In the genomic region with DNA sequence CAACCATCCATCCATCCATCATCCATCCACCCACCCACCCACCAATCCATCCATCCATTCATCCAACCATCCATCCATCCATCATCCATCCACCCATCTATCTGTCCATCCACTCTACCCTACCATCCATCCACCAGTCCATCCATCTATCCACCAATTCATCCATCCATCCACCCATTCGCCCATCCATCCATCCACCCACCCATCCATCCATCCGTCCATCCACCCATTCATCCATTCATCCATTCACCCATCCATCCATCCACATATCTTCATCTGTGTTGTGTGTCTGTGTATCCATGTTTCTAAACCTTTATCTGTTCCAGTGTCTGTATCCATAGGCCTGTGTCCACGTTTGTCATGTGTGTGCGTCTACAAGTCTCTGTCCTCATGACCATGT, we compare ENCODE assay signal across 20 cellular contexts. TPM values are rescaled to one million over a fixed set of nuclear protein-coding genes. Genes with fewer than 3 reads are reported as not detected.
DNase-seq lines count a peak whose midpoint lies in the region; ATAC-seq, FAIRE-seq and TF ChIP-seq lines count a peak whose summit lies in the region.
"Had no signal": no experiment of that assay in that cellular context is flagged by ENCODE, and none has a peak within 500 bp of the region (broad histone marks: within the 10 kb centered on the region; RNA-seq: fewer than 3 reads in every experiment).

No MANE protein-coding gene starts in this region.

- H3K4me3 Mint-ChIP-seq in activated CD4-positive, alpha-beta memory T cell treated with anti-CD3 and anti-CD28 coated beads for 36 hours: no peak overlapping the region
- H3K4me3 Mint-ChIP-seq in activated CD4-positive, alpha-beta memory T cell treated with anti-CD3 and anti-CD28 coated beads, Interleukin-2, amount 10 ng/mL, durations not matched to agents 7 days and 5 days: no peak overlapping the region
- no peak overlapping the region for H3K4me3 Mint-ChIP-seq in chondrocyte (ENCODE audit: unreplicated experiment)
- H3K4me3 Mint-ChIP-seq: B cell; CD4-positive, CD25-positive, alpha-beta regulatory T cell; CD8-positive, alpha-beta T cell; GM23338; H9; HFFc6 had no signal

- POLR2A ChIA-PET in activated CD4-positive, alpha-beta memory T cell treated with anti-CD3 and anti-CD28 coated beads for 36 hours (lab: Charles Lee): no interaction called here
- POLR2A ChIA-PET in activated CD4-positive, alpha-beta memory T cell treated with anti-CD3 and anti-CD28 coated beads, Interleukin-2, amount 10 ng/mL, durations not matched to agents 7 days and 5 days (lab: Charles Lee): no interaction called here

- H3K9me3 Mint-ChIP-seq in activated CD4-positive, alpha-beta memory T cell treated with anti-CD3 and anti-CD28 coated beads for 36 hours: no peaks in the 10 kb centered on the region
- no peaks in the 10 kb centered on the region for H3K9me3 Mint-ChIP-seq in activated CD4-positive, alpha-beta memory T cell treated with anti-CD3 and anti-CD28 coated beads, Interleukin-2, amount 10 ng/mL, durations not matched to agents 7 days and 5 days
- peaks cover 3% of the 10 kb centered on the region for H3K9me3 Mint-ChIP-seq in chondrocyte (ENCODE audit: low read depth)
- H3K9me3 Mint-ChIP-seq: CD8-positive, alpha-beta T cell; HFFc6 had no signal

- no peaks in the 10 kb centered on the region for H3K36me3 Mint-ChIP-seq in activated CD4-positive, alpha-beta memory T cell treated with anti-CD3 and anti-CD28 coated beads for 36 hours
- H3K36me3 Mint-ChIP-seq in activated CD4-positive, alpha-beta memory T cell treated with anti-CD3 and anti-CD28 coated beads, Interleukin-2, amount 10 ng/mL, durations not matched to agents 7 days and 5 days (ENCODE audit: low read depth): no peaks in the 10 kb centered on the region
- no peaks in the 10 kb centered on the region for H3K36me3 Mint-ChIP-seq in chondrocyte (ENCODE audit: low read depth)
- H3K36me3 Mint-ChIP-seq: CD4-positive, CD25-positive, alpha-beta regulatory T cell; CD8-positive, alpha-beta T cell had no signal

- peak; percentile 87 for FAIRE-seq in urothelium cell line (lab: Jason Lieb, UNC)
- FAIRE-seq: A204.1, G401.6, GM12878 had no signal

- intact Hi-C loops in activated CD4-positive, alpha-beta memory T cell treated with anti-CD3 and anti-CD28 coated beads for 36 hours (cut with micrococcal nuclease): no loop called here

- no peak for DNase-seq in activated CD4-positive, alpha-beta memory T cell treated with anti-CD3 and anti-CD28 coated beads for 36 hours
- no peak for DNase-seq in activated CD4-positive, alpha-beta memory T cell treated with anti-CD3 and anti-CD28 coated beads, Interleukin-2, amount 10 ng/mL, durations not matched to agents 7 days and 5 days
- DNase-seq in chondrocyte (ENCODE audit: low spot score) (peak; percentile 8), urothelium cell line (ENCODE audit: low spot score) (no peak), T1000 (lab: John Stamatoyannopoulos, UW) (no peak)
- DNase-seq: Caco-2; CD4-positive, CD25-positive, alpha-beta regulatory T cell; CD8-positive, alpha-beta T cell; DMS153; DND-41; H9; HFFc6 had no signal

- no peaks in the 10 kb centered on the region for H3K4me1 Mint-ChIP-seq in activated CD4-positive, alpha-beta memory T cell treated with anti-CD3 and anti-CD28 coated beads for 36 hours (ENCODE audit: low read depth)
- H3K4me1 Mint-ChIP-seq in activated CD4-positive, alpha-beta memory T cell treated with anti-CD3 and anti-CD28 coated beads, Interleukin-2, amount 10 ng/mL, durations not matched to agents 7 days and 5 days: no peaks in the 10 kb centered on the region
- no peaks in the 10 kb centered on the region for H3K4me1 Mint-ChIP-seq in chondrocyte (ENCODE audit: low read depth)
- H3K4me1 Mint-ChIP-seq: B cell; CD4-positive, CD25-positive, alpha-beta regulatory T cell had no signal

- ATAC-seq in GM18861 (IDR thresholded peaks at IDR 0.05; ENCODE audit: unreplicated experiment): no peak
- ATAC-seq: CD8-positive, alpha-beta T cell; GM12878; GM23338; HCT116 had no signal

- H3K27me3 Mint-ChIP-seq in activated CD4-positive, alpha-beta memory T cell treated with anti-CD3 and anti-CD28 coated beads for 36 hours: peaks cover 7% of the 10 kb centered on the region
- H3K27me3 Mint-ChIP-seq in activated CD4-positive, alpha-beta memory T cell treated with anti-CD3 and anti-CD28 coated beads, Interleukin-2, amount 10 ng/mL, durations not matched to agents 7 days and 5 days: peaks cover 8% of the 10 kb centered on the region
- H3K27me3 Mint-ChIP-seq in chondrocyte (ENCODE audit: low read depth): peaks cover 14% of the 10 kb centered on the region

- TF ChIP-seq CTCF in chondrocyte (IDR thresholded peaks at IDR 0.05): no peak

- peak overlapping the region; percentile 54 for H3K27ac Mint-ChIP-seq in activated CD4-positive, alpha-beta memory T cell treated with anti-CD3 and anti-CD28 coated beads for 36 hours
- H3K27ac Mint-ChIP-seq in activated CD4-positive, alpha-beta memory T cell treated with anti-CD3 and anti-CD28 coated beads, Interleukin-2, amount 10 ng/mL, durations not matched to agents 7 days and 5 days: no peak overlapping the region
- H3K27ac Mint-ChIP-seq in chondrocyte (ENCODE audit: unreplicated experiment): no peak overlapping the region
- H3K27ac Mint-ChIP-seq: B cell; CD4-positive, CD25-positive, alpha-beta regulatory T cell; CD8-positive, alpha-beta T cell; GM23338; HFFc6 had no signal

- CTCF ChIA-PET in activated CD4-positive, alpha-beta memory T cell treated with anti-CD3 and anti-CD28 coated beads for 36 hours (lab: Charles Lee): interaction anchor here (1.5 kb wide), 1 partner anchor 16 kb away, joined by 3 read pairs; no protein-coding TSS in a partner anchor
- CTCF ChIA-PET in activated CD4-positive, alpha-beta memory T cell treated with anti-CD3 and anti-CD28 coated beads, Interleukin-2, amount 10 ng/mL, durations not matched to agents 7 days and 5 days (lab: Charles Lee): no interaction called here

RNA-seq across cellular contexts. Expression of a gene that starts 9.9 kb away (rescaled TPM):
- total RNA-seq in activated CD4-positive, alpha-beta memory T cell treated with anti-CD3 and anti-CD28 coated beads for 36 hours: not detected
- not detected for total RNA-seq in activated CD4-positive, alpha-beta memory T cell treated with anti-CD3 and anti-CD28 coated beads, Interleukin-2, amount 10 ng/mL, durations not matched to agents 7 days and 5 days
- total RNA-seq in chondrocyte: not detected in 3 replicates
- total RNA-seq: B cell; CD4-positive, CD25-positive, alpha-beta regulatory T cell; CD8-positive, alpha-beta T cell; GM23338; H4; H9; HFFc6 had no signal

RNA-seq across cellular contexts. Expression of a gene that starts 28.1 kb away (rescaled TPM):
- 10 to 100 TPM; 19.4 to 19.6 TPM for total RNA-seq in activated CD4-positive, alpha-beta memory T cell treated with anti-CD3 and anti-CD28 coated beads for 36 hours
- total RNA-seq in activated CD4-positive, alpha-beta memory T cell treated with anti-CD3 and anti-CD28 coated beads, Interleukin-2, amount 10 ng/mL, durations not matched to agents 7 days and 5 days: 10 to 100 TPM; 11.5 to 12.3 TPM
- 12.1 to 14.2 TPM (median 14.1 TPM) in 3 replicates for total RNA-seq in chondrocyte

RNA-seq across cellular contexts. Expression of a gene that starts 50.8 kb away (rescaled TPM):
- total RNA-seq in activated CD4-positive, alpha-beta memory T cell treated with anti-CD3 and anti-CD28 coated beads for 36 hours: 10 to 100 TPM; 21.9 to 26.5 TPM
- total RNA-seq in activated CD4-positive, alpha-beta memory T cell treated with anti-CD3 and anti-CD28 coated beads, Interleukin-2, amount 10 ng/mL, durations not matched to agents 7 days and 5 days: 100 to 1,000 TPM; 104 to 107 TPM
- not detected in 3 replicates for total RNA-seq in chondrocyte
- total RNA-seq: GM23338, H9, HFFc6 had no signal

Comparison
In these comparisons a context has a peak if more than half of its experiments do, and no peak if none do; other contexts are left out.
1. RNA of a gene that starts 50.8 kb away (total RNA-seq): 104 to 107 TPM in activated CD4-positive, alpha-beta memory T cell treated with anti-CD3 and anti-CD28 coated beads, Interleukin-2, amount 10 ng/mL, durations not matched to agents 7 days and 5 days and 21.9 to 26.5 TPM in activated CD4-positive, alpha-beta memory T cell treated with anti-CD3 and anti-CD28 coated beads for 36 hours; not detected in chondrocyte; every median in the first group is over 10 times any median in the second.